Comparison of ENCODE assay signal across 7 cellular contexts in the genomic region with DNA sequence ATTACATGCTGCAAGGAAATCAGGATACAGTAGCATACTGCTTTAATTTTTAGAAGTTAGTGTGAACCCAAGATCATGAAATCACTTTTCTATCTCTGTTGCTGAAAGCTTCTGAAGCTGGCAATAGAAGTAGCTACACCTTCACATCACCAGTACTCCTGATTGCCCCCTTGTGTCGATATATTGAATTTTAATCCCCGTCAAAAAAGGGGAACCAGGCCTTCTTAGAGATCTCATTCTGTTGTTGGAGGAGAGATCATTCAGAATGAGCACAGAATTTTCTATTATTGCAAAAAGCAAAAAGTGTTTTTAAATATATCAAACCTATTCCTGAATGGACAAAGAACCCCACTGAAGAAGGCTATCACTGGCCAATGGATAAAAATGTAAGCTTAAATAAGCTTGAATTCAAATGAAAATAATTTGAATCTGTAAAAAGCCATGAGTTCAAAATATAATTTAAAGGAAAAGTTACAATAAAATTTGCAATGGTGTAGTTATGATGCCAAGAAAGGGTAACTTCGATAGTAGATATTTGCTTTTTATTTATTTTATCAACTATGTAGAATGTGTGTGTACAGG. TPM values are rescaled to one million over a fixed set of nuclear protein-coding genes. Genes with fewer than 3 reads are reported as not detected.
DNase-seq lines count a peak whose midpoint lies in the region; ATAC-seq, FAIRE-seq and TF ChIP-seq lines count a peak whose summit lies in the region.

No MANE protein-coding gene starts in this region.

- H3K27me3 ChIP-seq in KMS-11 (ENCODE audit: insufficient read depth, low read depth), result no peaks in the 10 kb centered on the region
- H3K27me3 ChIP-seq in keratinocyte (ENCODE audit: control insufficient read depth, extremely low read depth, insufficient read depth, low read length), result no peaks in the 10 kb centered on the region
- no peaks in the 10 kb centered on the region for H3K27me3 ChIP-seq in MG63

- no peak overlapping the region for H3K4me3 ChIP-seq in KMS-11 (IDR thresholded peaks at IDR 0.05; ENCODE audit: insufficient read depth, low read depth, low read length)
- no peak overlapping the region for H3K4me3 ChIP-seq in keratinocyte (ENCODE audit: control insufficient read depth in 2 of 3, extremely low read depth in 1 of 3, insufficient read depth in 2 of 3, low read depth in 1 of 3, low read length in 3 of 3)
- no peak overlapping the region for H3K4me3 ChIP-seq in MG63

- H4K20me1 ChIP-seq in KMS-11 (ENCODE audit: insufficient read depth) (no peaks in the 10 kb centered on the region), keratinocyte (ENCODE audit: control insufficient read depth, extremely low read depth, insufficient read depth, low read length) (no peaks in the 10 kb centered on the region)

- ATAC-seq in GM21786 (IDR thresholded peaks at IDR 0.05; ENCODE audit: unreplicated experiment) (peak; percentile 88), SK-N-SH treated with all-trans-retinoic acid at 6 μM for 48 hours (peak; percentile 67; the same call in 2 of the 3 replicates)

- H3K4me1 ChIP-seq in KMS-11 (ENCODE audit: low read depth, poor library complexity, severe bottlenecking), result no peaks in the 10 kb centered on the region
- no peaks in the 10 kb centered on the region for H3K4me1 ChIP-seq in keratinocyte (ENCODE audit: control insufficient read depth, extremely low read depth, insufficient read depth, low read length)

- H3K27ac ChIP-seq in KMS-11 (no peak overlapping the region), keratinocyte (ENCODE audit: control insufficient read depth, insufficient read depth, low read length) (no peak overlapping the region)

- H3K9ac ChIP-seq in KMS-11, result no peak overlapping the region
- no peak overlapping the region for H3K9ac ChIP-seq in keratinocyte (ENCODE audit: control insufficient read depth, extremely low read depth, insufficient read depth, low read length)

- TF ChIP-seq CTCF in KMS-11 (conservative IDR thresholded peaks at IDR 0.05; ENCODE audit: low read depth, low read length) (peak; percentile 52; the same call in 1 of the 2 replicates), keratinocyte (optimal IDR thresholded peaks at IDR 0.05 in 1 of 3, IDR thresholded peaks at IDR 0.05 in 1 of 3, conservative IDR thresholded peaks at IDR 0.05 in 1 of 3; ENCODE audit: extremely low read depth in 1 of 3, insufficient read depth in 2 of 3, low read length in 3 of 3) (peak; percentile 39 to 46 (median 39))

- no peaks in the 10 kb centered on the region for H3K79me2 ChIP-seq in KMS-11 (ENCODE audit: insufficient read depth, low read depth)
- H3K79me2 ChIP-seq in keratinocyte (ENCODE audit: control insufficient read depth, insufficient read depth, low read length), result no peaks in the 10 kb centered on the region

- DNase-seq in GM12891 (ENCODE audit: insufficient read length, low spot score), result no peak
- peak; percentile 0 for DNase-seq in keratinocyte (ENCODE audit: low read depth, low spot score)
- no peak for DNase-seq in MG63
- DNase-seq in activated gamma-delta T cell (lab: John Stamatoyannopoulos, UW), result no peak

- TF ChIP-seq POLR2A in GM12891 (IDR thresholded peaks at IDR 0.05; ENCODE audit: low read depth, low read length), result no peak

- no peaks in the 10 kb centered on the region for H3K9me1 ChIP-seq in keratinocyte (ENCODE audit: control insufficient read depth, extremely low read depth, insufficient read depth, low read length)

- FAIRE-seq in GM12891 (lab: Jason Lieb, UNC), result peak; percentile 41
- FAIRE-seq in keratinocyte (lab: Jason Lieb, UNC), result no peak

- dilution Hi-C loops in keratinocyte (cut with MboI; ENCODE audit: extremely low pct_ligation_motif_present, low sequenced_read_pairs), result no loop called here

- H3K9me3 ChIP-seq in keratinocyte (ENCODE audit: control insufficient read depth, low read depth, low read length) (no peaks in the 10 kb centered on the region), MG63 (no peaks in the 10 kb centered on the region)

- no peak overlapping the region for H3K4me2 ChIP-seq in KMS-11
- no peak overlapping the region for H3K4me2 ChIP-seq in keratinocyte (ENCODE audit: control insufficient read depth, extremely low read depth, insufficient read depth, low read depth, low read length)

- no peak overlapping the region for H2AFZ ChIP-seq in KMS-11 (ENCODE audit: low read depth)
- no peak overlapping the region for H2AFZ ChIP-seq in keratinocyte (ENCODE audit: control insufficient read depth, low read length)

- no peaks in the 10 kb centered on the region for H3K36me3 ChIP-seq in KMS-11 (ENCODE audit: insufficient read depth)
- H3K36me3 ChIP-seq in keratinocyte (ENCODE audit: control insufficient read depth in 2 of 2, extremely low read depth in 1 of 2, insufficient read depth in 2 of 2, low read length in 2 of 2), result no peaks in the 10 kb centered on the region
- no peaks in the 10 kb centered on the region for H3K36me3 ChIP-seq in MG63

TF ChIP-seq in GM12891, 5 proteins besides CTCF, POLR2A, EP300 and RAD21:
- TF ChIP-seq PAX5 (IDR thresholded peaks at IDR 0.05; ENCODE audit: insufficient read depth, low read length, severe bottlenecking), result no peak
- peak; percentile 81 for TF ChIP-seq SPI1 (IDR thresholded peaks at IDR 0.05; ENCODE audit: low read depth, low read length)
TF ChIP-seq in GM12891: peak in this region for 1.

TF ChIP-seq in SK-N-SH treated with all-trans-retinoic acid at 6 μM for 48 hours, 23 proteins besides CTCF, POLR2A, EP300 and RAD21 (continues in another document):
- TF ChIP-seq TOX (CRISPR knock-in tag; IDR thresholded peaks at IDR 0.05; ENCODE audit: borderline replicate concordance), result no peak
- TF ChIP-seq RARB (CRISPR knock-in tag; IDR thresholded peaks at IDR 0.05), result no peak
- no peak for TF ChIP-seq TCF4 (CRISPR knock-in tag; IDR thresholded peaks at IDR 0.05; ENCODE audit: borderline replicate concordance)
- no peak for TF ChIP-seq ZNF70 (CRISPR knock-in tag; IDR thresholded peaks at IDR 0.05)
- TF ChIP-seq ZC3H10 (CRISPR knock-in tag; IDR thresholded peaks at IDR 0.05), result no peak
- no peak for TF ChIP-seq ISL1 (CRISPR knock-in tag; IDR thresholded peaks at IDR 0.05)
- no peak for TF ChIP-seq OSR1 (CRISPR knock-in tag; IDR thresholded peaks at IDR 0.05)
- no peak for TF ChIP-seq ZNF565 (CRISPR knock-in tag; conservative IDR thresholded peaks at IDR 0.05; ENCODE audit: low read depth)
- TF ChIP-seq GLIS3 (CRISPR knock-in tag; IDR thresholded peaks at IDR 0.05), result no peak
- no peak for TF ChIP-seq ZNF8 (CRISPR knock-in tag; IDR thresholded peaks at IDR 0.05)
- TF ChIP-seq, protein P1, sequence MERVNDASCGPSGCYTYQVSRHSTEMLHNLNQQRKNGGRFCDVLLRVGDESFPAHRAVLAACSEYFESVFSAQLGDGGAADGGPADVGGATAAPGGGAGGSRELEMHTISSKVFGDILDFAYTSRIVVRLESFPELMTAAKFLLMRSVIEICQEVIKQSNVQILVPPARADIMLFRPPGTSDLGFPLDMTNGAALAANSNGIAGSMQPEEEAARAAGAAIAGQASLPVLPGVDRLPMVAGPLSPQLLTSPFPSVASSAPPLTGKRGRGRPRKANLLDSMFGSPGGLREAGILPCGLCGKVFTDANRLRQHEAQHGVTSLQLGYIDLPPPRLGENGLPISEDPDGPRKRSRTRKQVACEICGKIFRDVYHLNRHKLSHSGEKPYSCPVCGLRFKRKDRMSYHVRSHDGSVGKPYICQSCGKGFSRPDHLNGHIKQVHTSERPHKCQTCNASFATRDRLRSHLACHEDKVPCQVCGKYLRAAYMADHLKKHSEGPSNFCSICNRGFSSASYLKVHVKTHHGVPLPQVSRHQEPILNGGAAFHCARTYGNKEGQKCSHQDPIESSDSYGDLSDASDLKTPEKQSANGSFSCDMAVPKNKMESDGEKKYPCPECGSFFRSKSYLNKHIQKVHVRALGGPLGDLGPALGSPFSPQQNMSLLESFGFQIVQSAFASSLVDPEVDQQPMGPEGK (CRISPR knock-in tag; IDR thresholded peaks at IDR 0.05; ENCODE audit: borderline replicate concordance), result no peak
- TF ChIP-seq POU6F1 (CRISPR knock-in tag; IDR thresholded peaks at IDR 0.05; ENCODE audit: borderline replicate concordance, low read depth), result no peak

RNA-seq across cellular contexts. Expression of gene TEX47, which starts 39.7 kb away (rescaled TPM):
- not detected for polyA plus RNA-seq in GM12891 (2012; ENCODE audit: low read depth, missing spikeins)
- polyA plus RNA-seq in keratinocyte, result not detected in 3 replicates
- polyA plus RNA-seq in keratinocyte (2011; ENCODE audit: low read depth), result not detected
- not detected in 2 replicates for polyA plus RNA-seq in keratinocyte (2011; cell fraction: cytosol; rRNA removed)
- not detected in 2 replicates for polyA plus RNA-seq in keratinocyte (2011; cell fraction: nucleus; rRNA removed)
- polyA plus RNA-seq in keratinocyte (2012; ENCODE audit: low replicate concordance), result not detected in 2 replicates
- not detected in 3 replicates for polyA minus RNA-seq in keratinocyte
- polyA minus RNA-seq in keratinocyte (2011; cell fraction: cytosol; rRNA and poly(A)+ RNA removed), result not detected
- polyA minus RNA-seq in keratinocyte (2011; cell fraction: nucleus; rRNA and poly(A)+ RNA removed), result not detected in 2 replicates
- total RNA-seq in MG63 (2014; rRNA removed; shearing (Covaris generic); ENCODE audit: low replicate concordance), result not detected in 2 replicates
